Comparison of ENCODE assay signal across 21 cellular contexts in genomic region chr10:44881639-44882038, GRCh38. TPM values are rescaled to one million over a fixed set of nuclear protein-coding genes. Genes with fewer than 3 reads are reported as not detected.
DNase-seq lines count a peak whose midpoint lies in the region; ATAC-seq and TF ChIP-seq lines count a peak whose summit lies in the region.
"Had no signal": no experiment of that assay in that cellular context is flagged by ENCODE, and none has a peak within 500 bp of the region (broad histone marks: within the 10 kb centered on the region; RNA-seq: fewer than 3 reads in every experiment).

No MANE protein-coding gene starts in this region.

- no peak overlapping the region for H3K4me3 ChIP-seq in BLaER1 treated with 17β-estradiol and CSF1 and Interleukin-3, amounts not matched to agents 10 nM and 100 nM
- no peak overlapping the region for H3K4me3 ChIP-seq in Loucy (ENCODE audit: low read length, poor library complexity, severe bottlenecking)
- no peak overlapping the region for H3K4me3 ChIP-seq in mesenchymal stem cell (ENCODE audit: insufficient read depth in 1 of 2, low read depth in 1 of 2, low read length in 2 of 2)
- H3K4me3 ChIP-seq: GM23338 had no signal

- no peak for ATAC-seq in GM18873 (IDR thresholded peaks at IDR 0.05; ENCODE audit: low FRiP score, unreplicated experiment)
- ATAC-seq in HG03571 (IDR thresholded peaks at IDR 0.05; ENCODE audit: unreplicated experiment), result no peak
- ATAC-seq in GM21360 (IDR thresholded peaks at IDR 0.05; ENCODE audit: unreplicated experiment), result no peak
- ATAC-seq: GM23338, SK-N-SH treated with all-trans-retinoic acid at 6 μM for 48 hours had no signal

- peaks cover 30 to 49% (median 43%) of the 10 kb centered on the region in 10 experiments for H3K4me1 ChIP-seq in BLaER1 treated with 17β-estradiol and CSF1 and Interleukin-3, amounts not matched to agents 10 nM and 100 nM
- H3K4me1 ChIP-seq in Loucy (ENCODE audit: insufficient read depth, low read length, poor library complexity, severe bottlenecking) (peaks cover 20% of the 10 kb centered on the region), mesenchymal stem cell (ENCODE audit: control insufficient read depth, insufficient read depth, low read depth, low read length) (peaks cover 9% of the 10 kb centered on the region)

- H4K91ac ChIP-seq in mesenchymal stem cell (ENCODE audit: low read length), result peak overlapping the region; percentile 21

- H3F3A ChIP-seq in Loucy (ENCODE audit: low read depth), result no peaks in the 10 kb centered on the region

- H3K18ac ChIP-seq in mesenchymal stem cell (ENCODE audit: low read depth in 1 of 2, low read length in 2 of 2), result no peak overlapping the region

- no peak overlapping the region for H3K14ac ChIP-seq in mesenchymal stem cell (ENCODE audit: low read length in 2 of 2)

- no peak overlapping the region for H2BK120ac ChIP-seq in mesenchymal stem cell (ENCODE audit: low read depth, low read length)

- H2AFZ ChIP-seq in Loucy (ENCODE audit: low read length) (no peak overlapping the region), mesenchymal stem cell (ENCODE audit: low read depth, low read length) (no peak overlapping the region)
- H2AFZ ChIP-seq: GM23338 had no signal

- no peaks in the 10 kb centered on the region for H3K79me1 ChIP-seq in mesenchymal stem cell (replicated peaks; ENCODE audit: low read length, poor library complexity, severe bottlenecking)

- peak overlapping the region; percentile 61 to 92 (median 77) for H3K4me2 ChIP-seq in BLaER1 treated with 17β-estradiol and CSF1 and Interleukin-3, amounts not matched to agents 10 nM and 100 nM
- H3K4me2 ChIP-seq in Loucy (ENCODE audit: low read depth, low read length, poor library complexity, severe bottlenecking) (no peak overlapping the region), mesenchymal stem cell (ENCODE audit: low read length, poor library complexity, severe bottlenecking) (no peak overlapping the region)
- H3K4me2 ChIP-seq: GM23338 had no signal

- H4K20me1 ChIP-seq in BLaER1 treated with 17β-estradiol and CSF1 and Interleukin-3, amounts not matched to agents 10 nM and 100 nM, result no peaks in the 10 kb centered on the region
- no peaks in the 10 kb centered on the region for H4K20me1 ChIP-seq in Loucy (ENCODE audit: insufficient read depth, low read length, poor library complexity, severe bottlenecking)

- H3K27ac ChIP-seq in BLaER1 treated with 17β-estradiol and CSF1 and Interleukin-3, amounts not matched to agents 10 nM and 100 nM, result no peak overlapping the region
- H3K27ac ChIP-seq in mesenchymal stem cell (ENCODE audit: low read length, poor library complexity, severe bottlenecking), result no peak overlapping the region

- DNase-seq in RPMI8226, result peak; percentile 28
- no peak for DNase-seq in mesenchymal stem cell
- no peak for DNase-seq in mucosa of gallbladder (ENCODE audit: low spot score)
- DNase-seq: DMS53, KG1, NCI-H1417, NCI-H2029, NCI-H2171, NCI-H510A, NCI-H774, SHP77 treated with DMSO at 0.1 percent for 48 hours, T-helper 1 cell had no signal

- no peak for TF ChIP-seq CTCF in Loucy (conservative IDR thresholded peaks at IDR 0.05; ENCODE audit: low read length)

- no peaks in the 10 kb centered on the region for H3K9me3 ChIP-seq in BLaER1 treated with 17β-estradiol and CSF1 and Interleukin-3, amounts not matched to agents 10 nM and 100 nM (replicated peaks in 1 of 11)
- H3K9me3 ChIP-seq in Loucy (ENCODE audit: insufficient read depth, low read depth, low read length) (no peaks in the 10 kb centered on the region), mesenchymal stem cell (ENCODE audit: control insufficient read depth, low read length) (no peaks in the 10 kb centered on the region)

- 89% methylated on average over 6 of the region's 7 CpGs for WGBS in mesenchymal stem cell

- no peaks in the 10 kb centered on the region for H3K9me2 ChIP-seq in Loucy (replicated peaks; ENCODE audit: low read depth, low read length)

- H3K4ac ChIP-seq in mesenchymal stem cell (ENCODE audit: low read depth in 1 of 2, low read length in 2 of 2), result no peak overlapping the region

- H2AK5ac ChIP-seq in mesenchymal stem cell (ENCODE audit: low read length, severe bottlenecking), result no peak overlapping the region

- no peak overlapping the region for H3K9ac ChIP-seq in BLaER1 treated with 17β-estradiol and CSF1 and Interleukin-3, amounts not matched to agents 10 nM and 100 nM
- peak overlapping the region; percentile 29 for H3K9ac ChIP-seq in Loucy (ENCODE audit: low read depth, low read length, poor library complexity, severe bottlenecking)
- H3K9ac ChIP-seq in mesenchymal stem cell (ENCODE audit: low read length), result no peak overlapping the region

- H3K79me2 ChIP-seq in Loucy (ENCODE audit: insufficient read depth, low read length), result no peaks in the 10 kb centered on the region

- H3K23ac ChIP-seq in mesenchymal stem cell (ENCODE audit: low read length in 2 of 2), result no peak overlapping the region

- H2BK12ac ChIP-seq in mesenchymal stem cell (ENCODE audit: low read length in 2 of 2), result no peak overlapping the region

- H4K8ac ChIP-seq in mesenchymal stem cell (ENCODE audit: low read length), result no peak overlapping the region

- no peaks in the 10 kb centered on the region for H3K36me3 ChIP-seq in BLaER1 treated with 17β-estradiol and CSF1 and Interleukin-3, amounts not matched to agents 10 nM and 100 nM
- H3K36me3 ChIP-seq in Loucy (ENCODE audit: insufficient read depth, low read length), result no peaks in the 10 kb centered on the region
- no peaks in the 10 kb centered on the region for H3K36me3 ChIP-seq in mesenchymal stem cell (ENCODE audit: control insufficient read depth in 1 of 2, insufficient read depth in 2 of 2, low read depth in 1 of 2, low read length in 2 of 2)

- H2BK15ac ChIP-seq in mesenchymal stem cell (ENCODE audit: low read depth, poor library complexity, severe bottlenecking), result no peak overlapping the region

- H2BK5ac ChIP-seq in mesenchymal stem cell (ENCODE audit: low read depth, low read length, poor library complexity, severe bottlenecking), result no peak overlapping the region

- peaks cover 0 to 5% (median 0%) of the 10 kb centered on the region in 11 experiments; a peak in 2 of 22 replicates for H3K27me3 ChIP-seq in BLaER1 treated with 17β-estradiol and CSF1 and Interleukin-3, amounts not matched to agents 10 nM and 100 nM
- no peaks in the 10 kb centered on the region for H3K27me3 ChIP-seq in Loucy (ENCODE audit: insufficient read depth, low read length, poor library complexity, severe bottlenecking)
- peaks cover 31 to 41% of the 10 kb centered on the region in 2 experiments for H3K27me3 ChIP-seq in mesenchymal stem cell (ENCODE audit: control insufficient read depth in 1 of 2, insufficient read depth in 1 of 2, low read length in 2 of 2)

RNA-seq across cellular contexts. Expression of gene TMEM72, which starts 29.5 kb away (rescaled TPM):
- 0.23 TPM for polyA plus RNA-seq in mesenchymal stem cell (2013, experiment 1 of 2)
- polyA plus RNA-seq in mesenchymal stem cell (2013, experiment 2 of 2), result 0.11 TPM
- not detected for total RNA-seq in mucosa of gallbladder
- total RNA-seq: GM23338, MCF 10A had no signal
- polyA plus RNA-seq: CD14-positive monocyte, GM23338 had no signal

Comparison
In these comparisons a context has a peak if more than half of its experiments do, and no peak if none do; other contexts are left out.
1. H3K4me2 ChIP-seq: peak in BLaER1 treated with 17β-estradiol and CSF1 and Interleukin-3, amounts not matched to agents 10 nM and 100 nM (11 of 11); none in Loucy (single experiment) and mesenchymal stem cell (single experiment).